In genomic region chr10:95230677-95231586, GRCh38 we compare ENCODE assay signal across 9 cellular contexts. TPM values are rescaled to one million over a fixed set of nuclear protein-coding genes. Genes with fewer than 3 reads are reported as not detected.
A peak's percentile ranks its signal among the peaks of the same experiment; 100 is the strongest.
DNase-seq lines count a peak whose midpoint lies in the region; ATAC-seq and TF ChIP-seq lines count a peak whose summit lies in the region.
"Not testable (repeated sequence)": the region's sequence is repeated elsewhere in the genome, so short reads cannot be mapped to it uniquely, and the experiment has no call there.
"Had no signal": no experiment of that assay in that cellular context is flagged by ENCODE, and none has a peak within 500 bp of the region (broad histone marks: within the 10 kb centered on the region; RNA-seq: fewer than 3 reads in every experiment).

No MANE protein-coding gene starts in this region.

- H3K27me3 ChIP-seq in HCT116 (ENCODE audit: insufficient read depth, low read length); parathyroid adenoma (ENCODE audit: control insufficient read depth, insufficient read depth, low read length): not testable (repeated sequence)

- not testable (repeated sequence) for TF ChIP-seq RAD21 in HCT116 (IDR thresholded peaks at IDR 0.05; ENCODE audit: low read depth)

- H3K9me3 ChIP-seq in HCT116 (ENCODE audit: control insufficient read depth in 1 of 2, insufficient read depth in 1 of 2, low read depth in 1 of 2, low read length in 2 of 2); parathyroid adenoma (ENCODE audit: control insufficient read depth, low read length): not testable (repeated sequence)

- H3K9ac ChIP-seq in HCT116 (ENCODE audit: low read length): 0 out of 2 replicates have a peak overlapping the region, but pooled peaks have one; percentile 55
- peak overlapping the region; percentile 51 for H3K9ac ChIP-seq in parathyroid adenoma

- H3K4me1 Mint-ChIP-seq in activated T-helper 1 cell treated with anti-CD3 and anti-CD28 coated beads, Interleukin-12 subunit alpha, Interleukin-12 subunit beta, Interleukin-2, Interleukin-4 antibody, amounts not matched to agents 30 ng/mL and 10 ng/mL and 1 ng/mL, durations not matched to agents 14 hours and 24 hours and 36 hours (ENCODE audit: low read depth): peaks cover 21% of the 10 kb centered on the region

- CTCF ChIA-PET in HCT116 (lab: Charles Lee); RWPE1 (lab: Yijun Ruan, JAX): not testable (repeated sequence)

- peak overlapping the region; percentile 81 for H3K27ac Mint-ChIP-seq in activated T-helper 1 cell treated with anti-CD3 and anti-CD28 coated beads, Interleukin-12 subunit alpha, Interleukin-12 subunit beta, Interleukin-2, Interleukin-4 antibody, amounts not matched to agents 30 ng/mL and 10 ng/mL and 1 ng/mL, durations not matched to agents 14 hours and 24 hours and 36 hours

- H4K20me1 ChIP-seq in HCT116 (ENCODE audit: insufficient read depth): not testable (repeated sequence)

- DNase-seq in DMS153 treated with DMSO at 0.1 percent for 48 hours (lab: John Stamatoyannopoulos, UW; ENCODE audit: unreplicated experiment): peak; percentile 67
- not testable (repeated sequence) for DNase-seq in HCT116 (ENCODE audit: low read depth, low spot score); RWPE1 (ENCODE audit: low spot score)
- DNase-seq in activated T-helper 1 cell treated with anti-CD3 and anti-CD28 coated beads, Interleukin-12 subunit alpha, Interleukin-12 subunit beta, Interleukin-2, Interleukin-4 antibody, amounts not matched to agents 30 ng/mL and 10 ng/mL and 1 ng/mL, durations not matched to agents 14 hours and 24 hours and 36 hours (ENCODE audit: low spot score): peak; percentile 27
- peak; percentile 76 for DNase-seq in ecto neural progenitor cell (ENCODE audit: low spot score)
- DNase-seq in iPS-NIHi11 (ENCODE audit: low spot score): peak; percentile 46
- peak; percentile 18 to 20 for DNase-seq in stimulated activated CD8-positive, alpha-beta memory T cell treated with anti-CD3 and anti-CD28 coated beads, Interleukin-7, amount 100 ng/mL, for 48 hours (ENCODE audit: extremely low read depth in 1 of 2, low read depth in 1 of 2)

- H3K4me1 ChIP-seq in HCT116 (ENCODE audit: control insufficient read depth in 1 of 2, insufficient read depth in 2 of 2, low read length in 2 of 2): peaks cover 21 to 52% of the 10 kb centered on the region in 2 experiments
- peaks cover 13% of the 10 kb centered on the region for H3K4me1 ChIP-seq in parathyroid adenoma

- H3K79me2 ChIP-seq in HCT116 (ENCODE audit: insufficient read depth, low read length); parathyroid adenoma: not testable (repeated sequence)

- TF ChIP-seq CTCF in HCT116 (IDR thresholded peaks at IDR 0.05 in 2 of 3, conservative IDR thresholded peaks at IDR 0.05 in 1 of 3; ENCODE audit: borderline replicate concordance in 1 of 3, insufficient read depth in 1 of 3, low read depth in 2 of 3, low read length in 2 of 3); RWPE1 (conservative IDR thresholded peaks at IDR 0.05; ENCODE audit: low read depth); parathyroid adenoma (IDR thresholded peaks at IDR 0.05): not testable (repeated sequence)

- H3K9me3 Mint-ChIP-seq in activated T-helper 1 cell treated with anti-CD3 and anti-CD28 coated beads, Interleukin-12 subunit alpha, Interleukin-12 subunit beta, Interleukin-2, Interleukin-4 antibody, amounts not matched to agents 30 ng/mL and 10 ng/mL and 1 ng/mL, durations not matched to agents 14 hours and 24 hours and 36 hours: not testable (repeated sequence)

- POLR2A ChIA-PET in HCT116 (lab: Charles Lee); RWPE1 (lab: Yijun Ruan, JAX; ENCODE audit: low non-redundant PET): not testable (repeated sequence)

- peaks cover 10% of the 10 kb centered on the region for H3K36me3 Mint-ChIP-seq in activated T-helper 1 cell treated with anti-CD3 and anti-CD28 coated beads, Interleukin-12 subunit alpha, Interleukin-12 subunit beta, Interleukin-2, Interleukin-4 antibody, amounts not matched to agents 30 ng/mL and 10 ng/mL and 1 ng/mL, durations not matched to agents 14 hours and 24 hours and 36 hours (ENCODE audit: low read depth)

- not testable (repeated sequence) for BruUV-seq in HCT116 (replicated peaks; lab: Mats Ljungman, UMichigan)

- not testable (repeated sequence) for TF ChIP-seq POLR2A in HCT116 (IDR thresholded peaks at IDR 0.05; ENCODE audit: borderline replicate concordance, extremely low read depth, insufficient read depth, insufficient read length)

- H3K4me3 ChIP-seq in HCT116 (replicated peaks in 1 of 2; ENCODE audit: low read depth in 1 of 2, low read length in 2 of 2): not testable (repeated sequence)
- peak overlapping the region; percentile 11 for H3K4me3 ChIP-seq in parathyroid adenoma (ENCODE audit: low read depth, low read length)

- H2AFZ ChIP-seq in HCT116 (ENCODE audit: low read depth, low read length, poor library complexity, severe bottlenecking): not testable (repeated sequence)
- H2AFZ ChIP-seq in parathyroid adenoma: peak overlapping the region; percentile 98

- H3K4me2 ChIP-seq in HCT116 (ENCODE audit: low read length): peak overlapping the region; percentile 70
- H3K4me2 ChIP-seq in parathyroid adenoma (ENCODE audit: low read length): peak overlapping the region; percentile 46

- H3K4me3 Mint-ChIP-seq in activated T-helper 1 cell treated with anti-CD3 and anti-CD28 coated beads, Interleukin-12 subunit alpha, Interleukin-12 subunit beta, Interleukin-2, Interleukin-4 antibody, amounts not matched to agents 30 ng/mL and 10 ng/mL and 1 ng/mL, durations not matched to agents 14 hours and 24 hours and 36 hours: peak overlapping the region; percentile 74

- RAD21 ChIA-PET in HCT116 (lab: Charles Lee; ENCODE audit: low non-redundant PET in 1 of 2, low total read pairs in 2 of 2, uncharacterized antibody in 2 of 2, unreplicated experiment in 2 of 2): not testable (repeated sequence)

- H3K27me3 Mint-ChIP-seq in activated T-helper 1 cell treated with anti-CD3 and anti-CD28 coated beads, Interleukin-12 subunit alpha, Interleukin-12 subunit beta, Interleukin-2, Interleukin-4 antibody, amounts not matched to agents 30 ng/mL and 10 ng/mL and 1 ng/mL, durations not matched to agents 14 hours and 24 hours and 36 hours (ENCODE audit: insufficient read depth): not testable (repeated sequence)

- not testable (repeated sequence) for H3K9me2 ChIP-seq in HCT116 (ENCODE audit: insufficient read depth)

- intact Hi-C loops in HCT116 (cut with micrococcal nuclease): not testable (repeated sequence)
- intact Hi-C loops in activated T-helper 1 cell treated with anti-CD3 and anti-CD28 coated beads, Interleukin-12 subunit alpha, Interleukin-12 subunit beta, Interleukin-2, Interleukin-4 antibody, amounts not matched to agents 30 ng/mL and 10 ng/mL and 1 ng/mL, durations not matched to agents 14 hours and 24 hours and 36 hours (cut with micrococcal nuclease): loop anchor here (10.0 kb wide), 1 partner anchor 686 kb away; the partner anchor contains the start of gene HELLS

- not testable (repeated sequence) for H3K36me3 ChIP-seq in HCT116 (ENCODE audit: control insufficient read depth in 1 of 2, insufficient read depth in 2 of 2, low read length in 2 of 2); parathyroid adenoma (ENCODE audit: control insufficient read depth, insufficient read depth, low read length)

- peak overlapping the region; percentile 85; the same call in 1 of the 2 replicates for H3K27ac ChIP-seq in HCT116 (ENCODE audit: low read depth, low read length)
- peak overlapping the region; percentile 85 for H3K27ac ChIP-seq in RWPE1
- peak overlapping the region; percentile 92 for H3K27ac ChIP-seq in parathyroid adenoma

- ATAC-seq in HCT116: not testable (repeated sequence)

RNA-seq across cellular contexts. Expression of gene ACSM6, which starts 36.9 kb away (rescaled TPM):
- total RNA-seq in HCT116 (2021; ENCODE audit: unreplicated experiment): not detected
- not detected in 2 replicates for polyA plus RNA-seq in HCT116 (2012)
- total RNA-seq in activated T-helper 1 cell treated with anti-CD3 and anti-CD28 coated beads, Interleukin-12 subunit alpha, Interleukin-12 subunit beta, Interleukin-2, Interleukin-4 antibody, amounts not matched to agents 30 ng/mL and 10 ng/mL and 1 ng/mL, durations not matched to agents 14 hours and 24 hours and 36 hours: not detected in 2 replicates
- total RNA-seq: SK-MEL-5 had no signal

RNA-seq across cellular contexts. Expression of gene PDLIM1, which starts 59.9 kb away (rescaled TPM):
- 67.4 TPM for total RNA-seq in HCT116 (2021; ENCODE audit: unreplicated experiment)
- polyA plus RNA-seq in HCT116 (2012): 90.4 and 93.9 TPM in 2 replicates
- total RNA-seq in activated T-helper 1 cell treated with anti-CD3 and anti-CD28 coated beads, Interleukin-12 subunit alpha, Interleukin-12 subunit beta, Interleukin-2, Interleukin-4 antibody, amounts not matched to agents 30 ng/mL and 10 ng/mL and 1 ng/mL, durations not matched to agents 14 hours and 24 hours and 36 hours: 2.6 and 2.9 TPM in 2 replicates

Comparison
In these comparisons a context has a peak if more than half of its experiments do, and no peak if none do; other contexts are left out.
1. RNA of gene PDLIM1, which starts 59.9 kb away (total RNA-seq): 67.4 TPM in HCT116 (single experiment); 2.6 to 2.9 TPM in activated T-helper 1 cell treated with anti-CD3 and anti-CD28 coated beads, Interleukin-12 subunit alpha, Interleukin-12 subunit beta, Interleukin-2, Interleukin-4 antibody, amounts not matched to agents 30 ng/mL and 10 ng/mL and 1 ng/mL, durations not matched to agents 14 hours and 24 hours and 36 hours; every median in the first group is over 10 times any median in the second.
2. Peak in every context shown above with its lines, with median percentiles within 50 percentile points of each other: H3K27ac ChIP-seq.